8 cellular contexts compared by ENCODE assay signal in genomic region chr16:11349599-11350276, GRCh38. TPM values are rescaled to one million over a fixed set of nuclear protein-coding genes. Genes with fewer than 3 reads are reported as not detected.
DNase-seq lines count a peak whose midpoint lies in the region; ATAC-seq, FAIRE-seq and TF ChIP-seq lines count a peak whose summit lies in the region.

No MANE protein-coding gene starts in this region.

- no peak overlapping the region for H3K18ac ChIP-seq in H1 (ENCODE audit: extremely low read depth, low read length)

- WGBS in H1 (ENCODE audit: extremely low coverage in 1 of 2, insufficient coverage in 1 of 2, insufficient read length in 1 of 2, insufficient replicate concordance in 2 of 2, low coverage in 1 of 2, low lambda C conversion rate in 2 of 2, missing lambda C conversion rate in 1 of 2), 2 experiments, result 79% methylated on average over 14 of the region's 14 CpGs; no CpG with 5 or more reads in 1 of the 2 experiments

- H4K5ac ChIP-seq in H1 (ENCODE audit: insufficient read length, low read depth, low read length), result no peak overlapping the region

- 0 out of 2 replicates have a peak overlapping the region, but pooled peaks have one; percentile 3 for H2BK5ac ChIP-seq in H1 (ENCODE audit: low read depth, low read length)

- no peak for TF ChIP-seq POLR2A in H1 (IDR thresholded peaks at IDR 0.05; ENCODE audit: control extremely low read depth in 1 of 2, low read depth in 2 of 2, low read length in 2 of 2)

- H3K36me3 ChIP-seq in H1 (ENCODE audit: control insufficient read depth in 2 of 4, insufficient read depth in 4 of 4, low read length in 3 of 4), result peaks cover 0 to 22% (median 2%) of the 10 kb centered on the region in 4 experiments; a peak in 3 of 8 replicates

- peaks cover 6 to 78% of the 10 kb centered on the region in 2 experiments for H3K79me2 ChIP-seq in H1 (ENCODE audit: control insufficient read depth in 1 of 2, insufficient read depth in 2 of 2, low read length in 2 of 2)

- peaks cover 5 to 18% (median 11%) of the 10 kb centered on the region in 4 experiments for H3K4me1 ChIP-seq in H1 (replicated peaks in 1 of 4; ENCODE audit: control insufficient read depth in 3 of 4, insufficient read depth in 4 of 4, low read length in 3 of 4)

- FAIRE-seq in H1 (lab: Jason Lieb, UNC), result no peak

- H2BK15ac ChIP-seq in H1 (ENCODE audit: low read length), result 0 out of 2 replicates have a peak overlapping the region, but pooled peaks have one; percentile 13

- no peak for TF ChIP-seq RAD21 in H1 (IDR thresholded peaks at IDR 0.05 in 1 of 2, conservative IDR thresholded peaks at IDR 0.05 in 1 of 2; ENCODE audit: low read depth in 2 of 2, low read length in 2 of 2)

- DNase-seq in AG08395 (ENCODE audit: low spot score), result peak; percentile 82
- peak; percentile 93 for DNase-seq in MV-4-11 (lab: John Stamatoyannopoulos, UW)
- no peak for DNase-seq in H1 (ENCODE audit: low read depth in 1 of 2, low spot score in 2 of 2)
- peak; percentile 52 for DNase-seq in mucosa of gallbladder (ENCODE audit: low spot score)
- DNase-seq in SHP77 (lab: John Stamatoyannopoulos, UW), result no peak
- no peak for DNase-seq in COR-L47 (lab: John Stamatoyannopoulos, UW)
- DNase-seq in stimulated activated naive CD4-positive, alpha-beta T cell (lab: John Stamatoyannopoulos, UW), result no peak

- no peak overlapping the region for H3K23ac ChIP-seq in H1 (ENCODE audit: insufficient read length)

- H3K4me3 ChIP-seq in H1 (ENCODE audit: extremely low read depth in 1 of 4, insufficient read depth in 2 of 4, low read depth in 3 of 4, low read length in 4 of 4), result no peak overlapping the region

- H3K56ac ChIP-seq in H1 (replicated peaks; ENCODE audit: insufficient read length, low read depth, low read length), result no peak overlapping the region

- H4K8ac ChIP-seq in H1 (ENCODE audit: extremely low read depth, insufficient read depth, low read length), result no peak overlapping the region

- no peak overlapping the region for H3K4ac ChIP-seq in H1 (replicated peaks; ENCODE audit: insufficient read length, low read depth, low read length)

- no peaks in the 10 kb centered on the region for H3K27me3 ChIP-seq in H1 (replicated peaks in 1 of 4; ENCODE audit: control insufficient read depth in 3 of 4, extremely low read depth in 1 of 4, insufficient read depth in 3 of 4, low read length in 3 of 4)

- H3K14ac ChIP-seq in H1 (ENCODE audit: insufficient read length), result no peak overlapping the region

- no peak overlapping the region for H2BK20ac ChIP-seq in H1 (ENCODE audit: low read length)

- POLR2A ChIA-PET in H1 (lab: Charles Lee; ENCODE audit: partially characterized antibody), result interaction anchor here (0.8 to 4.8 kb wide), 10 partner anchors 9 to 95 kb away, joined by 3 to 23 read pairs (median 7); partner anchors contain the start of gene SOCS1

- no peak for TF ChIP-seq CTCF in H1 (IDR thresholded peaks at IDR 0.05; ENCODE audit: control extremely low read depth in 1 of 3, insufficient read depth in 1 of 3, low read depth in 1 of 3, low read length in 3 of 3)

- peaks cover 2% of the 10 kb centered on the region for H3K23me2 ChIP-seq in H1 (ENCODE audit: low read depth, low read length)

- H2AFZ ChIP-seq in H1 (ENCODE audit: low read length), result no peak overlapping the region

- no peak overlapping the region for H2AK5ac ChIP-seq in H1 (ENCODE audit: low read depth, low read length)

- 0 out of 4 replicates have a peak, but pooled peaks cover 2 to 3% of the 10 kb centered on the region in 2 experiments for H3K9me3 ChIP-seq in H1 (ENCODE audit: insufficient read depth in 2 of 2, low read depth in 1 of 2, low read length in 1 of 2)

- no peak overlapping the region for H3K9ac ChIP-seq in H1 (replicated peaks in 1 of 4; ENCODE audit: extremely low read depth in 1 of 4, low read depth in 3 of 4, low read length in 3 of 4)

- no peak overlapping the region for H2BK120ac ChIP-seq in H1 (replicated peaks; ENCODE audit: low read depth, low read length)

- H3K4me2 ChIP-seq in H1 (ENCODE audit: insufficient read depth in 1 of 2, low read depth in 2 of 2, low read length in 2 of 2), result no peak overlapping the region; a peak in 1 of 4 replicates

- H4K20me1 ChIP-seq in H1 (replicated peaks in 1 of 2; ENCODE audit: control insufficient read depth in 1 of 2, insufficient read depth in 2 of 2, low read length in 2 of 2), result peaks cover 7 to 10% of the 10 kb centered on the region in 2 experiments

- H2BK12ac ChIP-seq in H1 (ENCODE audit: low read depth, low read length), result no peak overlapping the region

- CTCF ChIA-PET in H1 (lab: Charles Lee; ENCODE audit: partially characterized antibody), result interaction anchor here (0.8 to 2.2 kb wide), 9 partner anchors 16 to 386 kb away, joined by 3 to 9 read pairs (median 4); partner anchors contain the start of gene SOCS1

- H4K91ac ChIP-seq in H1 (replicated peaks; ENCODE audit: insufficient read length, low read length), result no peak overlapping the region

- ATAC-seq in GM21367 (IDR thresholded peaks at IDR 0.05; ENCODE audit: unreplicated experiment), result no peak

- no peak overlapping the region for H3K27ac ChIP-seq in H1 (ENCODE audit: low read depth, low read length)

- peaks cover 15% of the 10 kb centered on the region for H3K79me1 ChIP-seq in H1 (ENCODE audit: low read depth, low read length)

- no peak for TF ChIP-seq EP300 in H1 (IDR thresholded peaks at IDR 0.05; ENCODE audit: borderline replicate concordance in 1 of 2, low read depth in 2 of 2, low read length in 2 of 2)

TF ChIP-seq in H1, 55 proteins besides CTCF, POLR2A, EP300 and RAD21 (continues in another document):
- TF ChIP-seq YY1 (IDR thresholded peaks at IDR 0.05; ENCODE audit: low read depth, low read length) (no peak), SAP30 (IDR thresholded peaks at IDR 0.05; ENCODE audit: insufficient read depth, insufficient replicate concordance, low read length) (no peak), HDAC6 (IDR thresholded peaks at IDR 0.05; ENCODE audit: low read depth, low read length) (no peak), POU5F1 (IDR thresholded peaks at IDR 0.05; ENCODE audit: low read depth, low read length) (no peak), HDAC2 (IDR thresholded peaks at IDR 0.05; ENCODE audit: borderline replicate concordance in 1 of 2, low read depth in 2 of 2, low read length in 2 of 2) (no peak), JUND (IDR thresholded peaks at IDR 0.05; ENCODE audit: low read length) (no peak), EZH2 (IDR thresholded peaks at IDR 0.05; ENCODE audit: low read depth, low read length, severe bottlenecking) (no peak), CEBPB (IDR thresholded peaks at IDR 0.05; ENCODE audit: low read depth, low read length) (no peak), CBX5 (IDR thresholded peaks at IDR 0.05; ENCODE audit: low read depth, low read length) (no peak), E2F6 (IDR thresholded peaks at IDR 0.05) (no peak), SUZ12 (IDR thresholded peaks at IDR 0.05; ENCODE audit: low read length) (no peak)
- TF ChIP-seq, protein P1, sequence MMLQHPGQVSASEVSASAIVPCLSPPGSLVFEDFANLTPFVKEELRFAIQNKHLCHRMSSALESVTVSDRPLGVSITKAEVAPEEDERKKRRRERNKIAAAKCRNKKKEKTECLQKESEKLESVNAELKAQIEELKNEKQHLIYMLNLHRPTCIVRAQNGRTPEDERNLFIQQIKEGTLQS (IDR thresholded peaks at IDR 0.05; ENCODE audit: insufficient read depth, low read depth, low read length), result no peak

RNA-seq across cellular contexts. Expression of gene RMI2, which starts 4.5 kb away (rescaled TPM):
- total RNA-seq in H1 (2021; fragmentation: NEBNext Ultra II Directional; extraction: Animal tissue kit (Norgen Biotek cat#: 25700)), result 96.0 and 96.9 TPM in 2 replicates
- 47.9 and 58.2 TPM in 2 replicates for polyA plus RNA-seq in H1 (2011; rRNA removed)
- polyA plus RNA-seq in H1 (2011; cell fraction: cytosol; rRNA removed), result 78.9 TPM
- 19.3 TPM for polyA plus RNA-seq in H1 (2011; cell fraction: nucleus; rRNA removed)
- 71.5 to 77.9 TPM (median 76.5 TPM) in 4 replicates for polyA plus RNA-seq in H1 (2012, experiment 1 of 2)
- polyA plus RNA-seq in H1 (2012, experiment 2 of 2), result 74.2 TPM
- 71.5 TPM for polyA plus RNA-seq in H1 (2013, experiment 1 of 2)
- 71.5 TPM for polyA plus RNA-seq in H1 (2013, experiment 2 of 2)
- 29.7 and 43.5 TPM in 2 replicates for polyA minus RNA-seq in H1 (2011; rRNA and poly(A)+ RNA removed)
- polyA minus RNA-seq in H1 (2011; cell fraction: cytosol; rRNA and poly(A)+ RNA removed), result 27.9 TPM
- 24.2 TPM for polyA minus RNA-seq in H1 (2011; cell fraction: nucleus; rRNA and poly(A)+ RNA removed)
- 4.4 TPM for total RNA-seq in mucosa of gallbladder

Comparison
In these comparisons a context has a peak if more than half of its experiments do, and no peak if none do; other contexts are left out.
1. DNase-seq: peak in AG08395 (single experiment), MV-4-11 (single experiment) and mucosa of gallbladder (single experiment); none in H1 (0 of 2), SHP77 (0 of 2), COR-L47 (single experiment) and stimulated activated naive CD4-positive, alpha-beta T cell (0 of 6).
2. RNA of gene RMI2, which starts 4.5 kb away (total RNA-seq): 96.0 to 96.9 TPM in H1; 4.4 TPM in mucosa of gallbladder (single experiment); every median in the first group is over 10 times any median in the second.